ENCODE assay signal across 1 cellular context in the genomic region with DNA sequence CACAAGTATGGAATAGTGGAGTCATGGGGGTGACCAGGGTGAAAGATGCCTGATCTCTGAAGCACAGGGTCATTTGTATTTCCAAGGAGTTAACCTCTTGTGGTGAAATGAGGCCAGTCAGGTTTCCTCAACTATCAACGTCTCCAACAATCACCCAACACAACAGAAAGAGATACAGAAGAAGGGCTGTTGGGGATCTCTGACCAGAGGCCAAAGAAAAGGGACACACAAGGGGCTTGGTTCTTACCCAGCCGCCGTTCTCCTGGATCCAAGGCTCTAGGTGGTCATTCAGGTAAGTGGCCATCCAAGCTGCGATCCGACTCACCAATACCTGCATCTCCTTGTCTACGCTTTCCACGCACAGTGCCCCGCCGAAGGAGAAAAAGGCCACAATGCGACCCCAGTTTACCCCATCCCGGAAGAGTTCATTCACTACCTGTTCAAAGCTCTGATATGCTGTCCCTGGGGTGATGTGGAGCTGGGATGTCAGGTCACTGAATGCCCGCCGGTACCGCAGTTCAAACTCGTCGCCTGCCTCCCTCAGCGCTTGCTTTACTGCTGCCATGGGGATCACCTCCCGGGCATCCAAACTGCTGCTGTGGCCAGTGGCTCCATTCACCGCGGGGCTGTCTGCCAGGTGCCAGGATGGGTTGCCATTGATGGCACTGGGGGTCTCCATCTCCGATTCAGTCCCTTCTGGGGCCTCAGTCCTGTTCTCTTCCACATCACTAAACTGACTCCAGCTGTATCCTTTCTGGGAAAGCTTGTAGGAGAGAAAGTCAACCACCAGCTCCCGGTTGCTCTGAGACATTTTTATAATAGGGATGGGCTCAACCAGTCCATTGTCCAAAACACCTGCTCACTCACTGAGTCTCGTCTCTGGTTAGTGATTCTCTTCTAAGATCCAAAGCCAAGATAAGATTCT.
TF ChIP-seq lines count a peak whose summit lies in the region.

No MANE protein-coding gene starts in this region.

TF ChIP-seq in HepG2, 621 proteins besides CTCF, POLR2A, EP300 and RAD21 (continued from another document and continues in another):
- TF ChIP-seq, protein P1, sequence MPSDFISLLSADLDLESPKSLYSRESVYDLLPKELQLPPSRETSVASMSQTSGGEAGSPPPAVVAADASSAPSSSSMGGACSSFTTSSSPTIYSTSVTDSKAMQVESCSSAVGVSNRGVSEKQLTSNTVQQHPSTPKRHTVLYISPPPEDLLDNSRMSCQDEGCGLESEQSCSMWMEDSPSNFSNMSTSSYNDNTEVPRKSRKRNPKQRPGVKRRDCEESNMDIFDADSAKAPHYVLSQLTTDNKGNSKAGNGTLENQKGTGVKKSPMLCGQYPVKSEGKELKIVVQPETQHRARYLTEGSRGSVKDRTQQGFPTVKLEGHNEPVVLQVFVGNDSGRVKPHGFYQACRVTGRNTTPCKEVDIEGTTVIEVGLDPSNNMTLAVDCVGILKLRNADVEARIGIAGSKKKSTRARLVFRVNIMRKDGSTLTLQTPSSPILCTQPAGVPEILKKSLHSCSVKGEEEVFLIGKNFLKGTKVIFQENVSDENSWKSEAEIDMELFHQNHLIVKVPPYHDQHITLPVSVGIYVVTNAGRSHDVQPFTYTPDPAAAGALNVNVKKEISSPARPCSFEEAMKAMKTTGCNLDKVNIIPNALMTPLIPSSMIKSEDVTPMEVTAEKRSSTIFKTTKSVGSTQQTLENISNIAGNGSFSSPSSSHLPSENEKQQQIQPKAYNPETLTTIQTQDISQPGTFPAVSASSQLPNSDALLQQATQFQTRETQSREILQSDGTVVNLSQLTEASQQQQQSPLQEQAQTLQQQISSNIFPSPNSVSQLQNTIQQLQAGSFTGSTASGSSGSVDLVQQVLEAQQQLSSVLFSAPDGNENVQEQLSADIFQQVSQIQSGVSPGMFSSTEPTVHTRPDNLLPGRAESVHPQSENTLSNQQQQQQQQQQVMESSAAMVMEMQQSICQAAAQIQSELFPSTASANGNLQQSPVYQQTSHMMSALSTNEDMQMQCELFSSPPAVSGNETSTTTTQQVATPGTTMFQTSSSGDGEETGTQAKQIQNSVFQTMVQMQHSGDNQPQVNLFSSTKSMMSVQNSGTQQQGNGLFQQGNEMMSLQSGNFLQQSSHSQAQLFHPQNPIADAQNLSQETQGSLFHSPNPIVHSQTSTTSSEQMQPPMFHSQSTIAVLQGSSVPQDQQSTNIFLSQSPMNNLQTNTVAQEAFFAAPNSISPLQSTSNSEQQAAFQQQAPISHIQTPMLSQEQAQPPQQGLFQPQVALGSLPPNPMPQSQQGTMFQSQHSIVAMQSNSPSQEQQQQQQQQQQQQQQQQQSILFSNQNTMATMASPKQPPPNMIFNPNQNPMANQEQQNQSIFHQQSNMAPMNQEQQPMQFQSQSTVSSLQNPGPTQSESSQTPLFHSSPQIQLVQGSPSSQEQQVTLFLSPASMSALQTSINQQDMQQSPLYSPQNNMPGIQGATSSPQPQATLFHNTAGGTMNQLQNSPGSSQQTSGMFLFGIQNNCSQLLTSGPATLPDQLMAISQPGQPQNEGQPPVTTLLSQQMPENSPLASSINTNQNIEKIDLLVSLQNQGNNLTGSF (CRISPR knock-in tag; IDR thresholded peaks at IDR 0.05): peak; percentile 67; the same call in 1 of the 2 replicates
- TF ChIP-seq ETV6 (CRISPR knock-in tag; conservative IDR thresholded peaks at IDR 0.05): no peak
- peak; percentile 71 for TF ChIP-seq HNRNPLL (IDR thresholded peaks at IDR 0.05; ENCODE audit: low read depth, low read length, poor library complexity, severe bottlenecking)
- TF ChIP-seq, protein P2, sequence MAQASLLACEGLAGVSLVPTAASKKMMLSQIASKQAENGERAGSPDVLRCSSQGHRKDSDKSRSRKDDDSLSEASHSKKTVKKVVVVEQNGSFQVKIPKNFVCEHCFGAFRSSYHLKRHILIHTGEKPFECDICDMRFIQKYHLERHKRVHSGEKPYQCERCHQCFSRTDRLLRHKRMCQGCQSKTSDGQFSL (CRISPR knock-in tag; IDR thresholded peaks at IDR 0.05): no peak
- peak; percentile 60 for TF ChIP-seq DNMT1 (CRISPR knock-in tag; IDR thresholded peaks at IDR 0.05)
- TF ChIP-seq SRSF4 (IDR thresholded peaks at IDR 0.05; ENCODE audit: low read depth, low read length, poor library complexity, severe bottlenecking): peak; percentile 47
- peak; percentile 58; the same call in 1 of the 2 replicates for TF ChIP-seq ZNF550 (CRISPR knock-in tag; IDR thresholded peaks at IDR 0.05; ENCODE audit: borderline replicate concordance)
- TF ChIP-seq NKX3-1 (CRISPR knock-in tag; IDR thresholded peaks at IDR 0.05): no peak; the same call in 1 of the 2 replicates
- TF ChIP-seq, protein P3, sequence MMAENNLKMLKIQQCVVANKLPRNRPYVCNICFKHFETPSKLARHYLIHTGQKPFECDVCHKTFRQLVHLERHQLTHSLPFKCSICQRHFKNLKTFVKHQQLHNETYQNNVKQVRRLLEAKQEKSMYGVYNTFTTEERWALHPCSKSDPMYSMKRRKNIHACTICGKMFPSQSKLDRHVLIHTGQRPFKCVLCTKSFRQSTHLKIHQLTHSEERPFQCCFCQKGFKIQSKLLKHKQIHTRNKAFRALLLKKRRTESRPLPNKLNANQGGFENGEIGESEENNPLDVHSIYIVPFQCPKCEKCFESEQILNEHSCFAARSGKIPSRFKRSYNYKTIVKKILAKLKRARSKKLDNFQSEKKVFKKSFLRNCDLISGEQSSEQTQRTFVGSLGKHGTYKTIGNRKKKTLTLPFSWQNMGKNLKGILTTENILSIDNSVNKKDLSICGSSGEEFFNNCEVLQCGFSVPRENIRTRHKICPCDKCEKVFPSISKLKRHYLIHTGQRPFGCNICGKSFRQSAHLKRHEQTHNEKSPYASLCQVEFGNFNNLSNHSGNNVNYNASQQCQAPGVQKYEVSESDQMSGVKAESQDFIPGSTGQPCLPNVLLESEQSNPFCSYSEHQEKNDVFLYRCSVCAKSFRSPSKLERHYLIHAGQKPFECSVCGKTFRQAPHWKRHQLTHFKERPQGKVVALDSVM (CRISPR knock-in tag; IDR thresholded peaks at IDR 0.05): no peak
- peak; percentile 18; the same call in 1 of the 2 replicates for TF ChIP-seq ZNF790 (CRISPR knock-in tag; IDR thresholded peaks at IDR 0.05; ENCODE audit: borderline replicate concordance)
- no peak for TF ChIP-seq ZNF234 (CRISPR knock-in tag; conservative IDR thresholded peaks at IDR 0.05)
- TF ChIP-seq, protein P4, sequence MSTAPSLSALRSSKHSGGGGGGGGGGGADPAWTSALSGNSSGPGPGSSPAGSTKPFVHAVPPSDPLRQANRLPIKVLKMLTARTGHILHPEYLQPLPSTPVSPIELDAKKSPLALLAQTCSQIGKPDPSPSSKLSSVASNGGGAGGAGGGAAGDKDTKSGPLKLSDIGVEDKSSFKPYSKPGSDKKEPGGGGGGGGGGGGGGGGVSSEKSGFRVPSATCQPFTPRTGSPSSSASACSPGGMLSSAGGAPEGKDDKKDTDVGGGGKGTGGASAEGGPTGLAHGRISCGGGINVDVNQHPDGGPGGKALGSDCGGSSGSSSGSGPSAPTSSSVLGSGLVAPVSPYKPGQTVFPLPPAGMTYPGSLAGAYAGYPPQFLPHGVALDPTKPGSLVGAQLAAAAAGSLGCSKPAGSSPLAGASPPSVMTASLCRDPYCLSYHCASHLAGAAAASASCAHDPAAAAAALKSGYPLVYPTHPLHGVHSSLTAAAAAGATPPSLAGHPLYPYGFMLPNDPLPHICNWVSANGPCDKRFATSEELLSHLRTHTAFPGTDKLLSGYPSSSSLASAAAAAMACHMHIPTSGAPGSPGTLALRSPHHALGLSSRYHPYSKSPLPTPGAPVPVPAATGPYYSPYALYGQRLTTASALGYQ (CRISPR knock-in tag; IDR thresholded peaks at IDR 0.05): 0 out of 2 replicates have a peak, but pooled peaks have one; percentile 42
- no peak for TF ChIP-seq ZNF552 (CRISPR knock-in tag; IDR thresholded peaks at IDR 0.05; ENCODE audit: borderline replicate concordance)
- TF ChIP-seq, protein P5, sequence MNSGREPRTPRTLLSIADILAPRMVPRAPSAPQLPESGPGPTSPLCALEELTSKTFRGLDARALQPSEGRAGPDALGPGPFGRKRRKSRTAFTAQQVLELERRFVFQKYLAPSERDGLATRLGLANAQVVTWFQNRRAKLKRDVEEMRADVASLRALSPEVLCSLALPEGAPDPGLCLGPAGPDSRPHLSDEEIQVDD (CRISPR knock-in tag; IDR thresholded peaks at IDR 0.05; ENCODE audit: borderline replicate concordance): no peak
- TF ChIP-seq ZNF264 (CRISPR knock-in tag; IDR thresholded peaks at IDR 0.05): peak; percentile 64; the same call in 1 of the 2 replicates
- TF ChIP-seq ZNF724P (CRISPR knock-in tag; IDR thresholded peaks at IDR 0.05; ENCODE audit: borderline replicate concordance): peak; percentile 47; the same call in 1 of the 2 replicates
- TF ChIP-seq GTF2F1 (IDR thresholded peaks at IDR 0.05; ENCODE audit: low read length): no peak
- TF ChIP-seq, protein P6, sequence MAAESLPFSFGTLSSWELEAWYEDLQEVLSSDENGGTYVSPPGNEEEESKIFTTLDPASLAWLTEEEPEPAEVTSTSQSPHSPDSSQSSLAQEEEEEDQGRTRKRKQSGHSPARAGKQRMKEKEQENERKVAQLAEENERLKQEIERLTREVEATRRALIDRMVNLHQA (CRISPR knock-in tag; IDR thresholded peaks at IDR 0.05): no peak
- TF ChIP-seq ZFP1 (CRISPR knock-in tag; IDR thresholded peaks at IDR 0.05): no peak
- TF ChIP-seq EHMT2 (IDR thresholded peaks at IDR 0.05; ENCODE audit: borderline replicate concordance, low read depth, low read length): no peak
- TF ChIP-seq, protein P7, sequence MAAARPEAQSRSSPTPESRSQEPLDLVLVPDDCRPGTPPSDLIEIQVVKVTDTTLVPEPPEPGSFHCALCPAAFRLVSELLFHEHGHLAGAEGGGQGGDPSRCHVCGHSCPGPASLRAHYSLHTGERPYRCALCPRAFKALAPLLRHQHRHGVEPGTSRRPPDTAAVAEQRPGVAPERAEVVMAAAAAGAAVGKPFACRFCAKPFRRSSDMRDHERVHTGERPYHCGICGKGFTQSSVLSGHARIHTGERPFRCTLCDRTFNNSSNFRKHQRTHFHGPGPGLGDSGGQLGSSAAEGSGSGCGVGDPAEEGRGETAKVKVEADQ (CRISPR knock-in tag; IDR thresholded peaks at IDR 0.05; ENCODE audit: borderline replicate concordance): no peak
- TF ChIP-seq ZNF850 (CRISPR knock-in tag; conservative IDR thresholded peaks at IDR 0.05): no peak
- no peak for TF ChIP-seq ZNF549 (CRISPR knock-in tag; IDR thresholded peaks at IDR 0.05)
- no peak for TF ChIP-seq GABPA (IDR thresholded peaks at IDR 0.05; ENCODE audit: low read depth, low read length)
- TF ChIP-seq GABPA (CRISPR knock-in tag; IDR thresholded peaks at IDR 0.05; ENCODE audit: low read depth): no peak
- TF ChIP-seq, protein P8, sequence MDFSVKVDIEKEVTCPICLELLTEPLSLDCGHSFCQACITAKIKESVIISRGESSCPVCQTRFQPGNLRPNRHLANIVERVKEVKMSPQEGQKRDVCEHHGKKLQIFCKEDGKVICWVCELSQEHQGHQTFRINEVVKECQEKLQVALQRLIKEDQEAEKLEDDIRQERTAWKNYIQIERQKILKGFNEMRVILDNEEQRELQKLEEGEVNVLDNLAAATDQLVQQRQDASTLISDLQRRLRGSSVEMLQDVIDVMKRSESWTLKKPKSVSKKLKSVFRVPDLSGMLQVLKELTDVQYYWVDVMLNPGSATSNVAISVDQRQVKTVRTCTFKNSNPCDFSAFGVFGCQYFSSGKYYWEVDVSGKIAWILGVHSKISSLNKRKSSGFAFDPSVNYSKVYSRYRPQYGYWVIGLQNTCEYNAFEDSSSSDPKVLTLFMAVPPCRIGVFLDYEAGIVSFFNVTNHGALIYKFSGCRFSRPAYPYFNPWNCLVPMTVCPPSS (IDR thresholded peaks at IDR 0.05): no peak
- 0 out of 2 replicates have a peak, but pooled peaks have one; percentile 17 for TF ChIP-seq NR2F6 (IDR thresholded peaks at IDR 0.05)
- TF ChIP-seq NR2F6 (CRISPR knock-in tag; IDR thresholded peaks at IDR 0.05): no peak
- TF ChIP-seq, protein P9, sequence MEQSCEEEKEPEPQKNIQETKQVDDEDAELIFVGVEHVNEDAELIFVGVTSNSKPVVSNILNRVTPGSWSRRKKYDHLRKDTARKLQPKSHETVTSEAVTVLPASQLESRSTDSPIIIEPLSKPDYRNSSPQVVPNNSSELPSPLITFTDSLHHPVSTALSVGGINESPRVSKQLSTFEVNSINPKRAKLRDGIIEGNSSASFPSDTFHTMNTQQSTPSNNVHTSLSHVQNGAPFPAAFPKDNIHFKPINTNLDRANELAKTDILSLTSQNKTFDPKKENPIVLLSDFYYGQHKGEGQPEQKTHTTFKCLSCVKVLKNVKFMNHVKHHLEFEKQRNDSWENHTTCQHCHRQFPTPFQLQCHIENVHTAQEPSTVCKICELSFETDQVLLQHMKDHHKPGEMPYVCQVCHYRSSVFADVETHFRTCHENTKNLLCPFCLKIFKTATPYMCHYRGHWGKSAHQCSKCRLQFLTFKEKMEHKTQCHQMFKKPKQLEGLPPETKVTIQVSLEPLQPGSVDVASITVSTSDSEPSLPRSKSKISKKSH (CRISPR knock-in tag; IDR thresholded peaks at IDR 0.05; ENCODE audit: borderline replicate concordance): peak; percentile 65; the same call in 1 of the 2 replicates
- TF ChIP-seq SNAPC2 (CRISPR knock-in tag; IDR thresholded peaks at IDR 0.05): peak; percentile 42; the same call in 1 of the 2 replicates
- no peak; the same call in 1 of the 2 replicates for TF ChIP-seq NCOR1 (IDR thresholded peaks at IDR 0.05; ENCODE audit: borderline replicate concordance, low read length)
- TF ChIP-seq, protein P10, sequence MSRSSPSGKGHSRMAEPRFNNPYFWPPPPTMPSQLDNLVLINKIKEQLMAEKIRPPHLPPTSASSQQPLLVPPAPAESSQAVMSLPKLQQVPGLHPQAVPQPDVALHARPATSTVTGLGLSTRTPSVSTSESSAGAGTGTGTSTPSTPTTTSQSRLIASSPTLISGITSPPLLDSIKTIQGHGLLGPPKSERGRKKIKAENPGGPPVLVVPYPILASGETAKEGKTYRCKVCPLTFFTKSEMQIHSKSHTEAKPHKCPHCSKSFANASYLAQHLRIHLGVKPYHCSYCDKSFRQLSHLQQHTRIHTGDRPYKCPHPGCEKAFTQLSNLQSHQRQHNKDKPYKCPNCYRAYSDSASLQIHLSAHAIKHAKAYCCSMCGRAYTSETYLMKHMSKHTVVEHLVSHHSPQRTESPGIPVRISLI (CRISPR knock-in tag; IDR thresholded peaks at IDR 0.05; ENCODE audit: borderline replicate concordance): no peak
- TF ChIP-seq, protein P11, sequence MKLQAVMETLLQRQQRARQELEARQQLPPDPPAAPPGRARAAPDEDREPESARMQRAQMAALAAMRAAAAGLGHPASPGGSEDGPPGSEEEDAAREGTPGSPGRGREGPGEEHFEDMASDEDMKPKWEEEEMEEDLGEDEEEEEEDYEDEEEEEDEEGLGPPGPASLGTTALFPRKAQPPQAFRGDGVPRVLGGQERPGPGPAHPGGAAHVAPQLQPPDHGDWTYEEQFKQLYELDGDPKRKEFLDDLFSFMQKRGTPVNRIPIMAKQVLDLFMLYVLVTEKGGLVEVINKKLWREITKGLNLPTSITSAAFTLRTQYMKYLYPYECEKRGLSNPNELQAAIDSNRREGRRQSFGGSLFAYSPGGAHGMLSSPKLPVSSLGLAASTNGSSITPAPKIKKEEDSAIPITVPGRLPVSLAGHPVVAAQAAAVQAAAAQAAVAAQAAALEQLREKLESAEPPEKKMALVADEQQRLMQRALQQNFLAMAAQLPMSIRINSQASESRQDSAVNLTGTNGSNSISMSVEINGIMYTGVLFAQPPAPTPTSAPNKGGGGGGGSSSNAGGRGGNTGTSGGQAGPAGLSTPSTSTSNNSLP (IDR thresholded peaks at IDR 0.05; ENCODE audit: low read depth, low read length): no peak
